In genomic region chr20:58390659-58391035, GRCh38 we compare ENCODE assay signal across 1 cellular context.
TF ChIP-seq lines count a peak whose summit lies in the region.

No MANE protein-coding gene starts in this region.

TF ChIP-seq in GM12878, 131 proteins besides CTCF, POLR2A, EP300 and RAD21 (continued from another document):
- TF ChIP-seq BCL3 (IDR thresholded peaks at IDR 0.05; ENCODE audit: borderline replicate concordance, insufficient read depth, low read depth, low read length, poor library complexity, severe bottlenecking) (no peak), IKZF2 (IDR thresholded peaks at IDR 0.05) (no peak), FOXM1 (IDR thresholded peaks at IDR 0.05; ENCODE audit: low read depth, low read length) (no peak), NR2C2 (IDR thresholded peaks at IDR 0.05; ENCODE audit: borderline replicate concordance, control insufficient read depth, insufficient read length, low read depth) (no peak)
TF ChIP-seq in GM12878: peak in this region for 1.
